Comparison of ENCODE assay signal across 1 cellular context in the genomic region with DNA sequence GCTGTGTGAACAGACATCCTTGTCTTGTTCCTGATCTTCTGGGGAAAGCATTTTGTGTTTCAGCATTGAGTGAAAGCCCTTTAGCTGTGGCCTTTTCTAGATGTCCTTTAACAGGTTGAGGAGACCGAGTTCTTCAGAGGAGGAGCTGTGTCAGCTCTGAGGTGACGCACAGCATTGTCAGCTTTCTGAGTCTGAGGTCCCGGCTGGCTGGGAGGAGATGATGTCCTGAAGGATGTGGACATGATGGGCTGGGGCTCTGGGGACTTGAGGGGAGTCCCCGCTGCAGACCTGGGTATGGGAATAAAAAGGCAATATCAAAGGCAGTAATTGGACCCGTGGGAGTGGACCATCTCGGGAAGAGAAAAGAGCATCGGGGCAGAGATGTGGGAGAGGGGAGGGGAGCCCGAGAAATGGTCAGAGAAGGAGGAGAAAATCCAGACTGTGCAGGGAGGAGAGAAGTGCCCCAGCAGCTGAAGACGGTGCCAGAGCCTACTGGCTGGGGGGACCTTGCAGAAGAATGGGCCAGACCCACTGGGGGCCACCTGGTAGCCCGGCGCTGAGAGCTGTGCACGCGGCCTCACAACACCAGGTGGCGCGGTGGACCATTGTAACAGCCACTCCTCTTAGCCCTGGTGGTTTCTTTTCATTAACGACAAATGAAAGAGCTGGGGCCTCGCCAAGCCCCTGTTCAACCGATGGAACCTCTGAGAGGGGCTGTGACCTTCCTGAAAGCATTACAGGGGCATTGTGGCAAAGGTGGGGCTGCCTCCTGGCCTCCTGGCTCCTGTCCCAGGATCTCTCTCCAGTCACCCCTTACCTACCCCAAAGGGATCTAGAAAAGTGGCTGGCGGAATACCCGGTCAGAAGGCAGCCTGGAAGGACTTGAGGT.
TF ChIP-seq lines count a peak whose summit lies in the region.

No MANE protein-coding gene starts in this region.

TF ChIP-seq in HepG2, 621 proteins besides CTCF, POLR2A, EP300 and RAD21 (continued from another document and continues in another):
- TF ChIP-seq PAXIP1 (CRISPR knock-in tag; conservative IDR thresholded peaks at IDR 0.05) (no peak), ZNF775 (CRISPR knock-in tag; IDR thresholded peaks at IDR 0.05; ENCODE audit: borderline replicate concordance) (no peak), ZNF766 (CRISPR knock-in tag; IDR thresholded peaks at IDR 0.05; ENCODE audit: borderline replicate concordance) (no peak), ZNF563 (CRISPR knock-in tag; IDR thresholded peaks at IDR 0.05) (peak; percentile 61; the same call in 1 of the 2 replicates), ZNF335 (CRISPR knock-in tag; IDR thresholded peaks at IDR 0.05) (no peak), ZNF672 (CRISPR knock-in tag; IDR thresholded peaks at IDR 0.05) (no peak), SALL2 (CRISPR knock-in tag; IDR thresholded peaks at IDR 0.05) (no peak), ATM (IDR thresholded peaks at IDR 0.05; ENCODE audit: borderline replicate concordance) (no peak), CEBPZ (IDR thresholded peaks at IDR 0.05; ENCODE audit: low read length) (no peak), FOXA1 (IDR thresholded peaks at IDR 0.05) (no peak), FOXA1 (CRISPR knock-in tag; IDR thresholded peaks at IDR 0.05) (peak; percentile 47), PHF20 (CRISPR knock-in tag; IDR thresholded peaks at IDR 0.05) (no peak), ARNT (IDR thresholded peaks at IDR 0.05) (no peak), ZNF670 (CRISPR knock-in tag; IDR thresholded peaks at IDR 0.05; ENCODE audit: borderline replicate concordance) (no peak), CBX2 (IDR thresholded peaks at IDR 0.05; ENCODE audit: low read depth, low read length) (no peak), CBX2 (CRISPR knock-in tag; IDR thresholded peaks at IDR 0.05; ENCODE audit: low read depth) (no peak), U2AF2 (IDR thresholded peaks at IDR 0.05; ENCODE audit: low read depth, low read length) (no peak), GMEB2 (CRISPR knock-in tag; IDR thresholded peaks at IDR 0.05; ENCODE audit: low read depth) (no peak), ZBTB42 (CRISPR knock-in tag; IDR thresholded peaks at IDR 0.05) (no peak), ZNF317 (CRISPR knock-in tag; IDR thresholded peaks at IDR 0.05) (no peak), ZNF280D (CRISPR knock-in tag; IDR thresholded peaks at IDR 0.05) (no peak), RXRA (CRISPR knock-in tag; IDR thresholded peaks at IDR 0.05) (0 out of 2 replicates have a peak, but pooled peaks have one; percentile 27), ZNF329 (CRISPR knock-in tag; IDR thresholded peaks at IDR 0.05; ENCODE audit: low read depth) (no peak), ZNF296 (CRISPR knock-in tag; conservative IDR thresholded peaks at IDR 0.05) (no peak), MAZ (IDR thresholded peaks at IDR 0.05; ENCODE audit: borderline replicate concordance, low read depth, low read length) (peak; percentile 52; the same call in 1 of the 2 replicates), MAZ (CRISPR knock-in tag; IDR thresholded peaks at IDR 0.05; ENCODE audit: low read depth) (peak; percentile 38; the same call in 1 of the 2 replicates), SP4 (CRISPR knock-in tag; IDR thresholded peaks at IDR 0.05) (no peak), MIER3 (CRISPR knock-in tag; IDR thresholded peaks at IDR 0.05; ENCODE audit: borderline replicate concordance) (no peak), RORA (CRISPR knock-in tag; IDR thresholded peaks at IDR 0.05) (no peak), NR1H2 (CRISPR knock-in tag; IDR thresholded peaks at IDR 0.05; ENCODE audit: borderline replicate concordance, low read depth) (no peak), ZFP37 (CRISPR knock-in tag; IDR thresholded peaks at IDR 0.05; ENCODE audit: borderline replicate concordance) (no peak), ZNF646 (CRISPR knock-in tag; IDR thresholded peaks at IDR 0.05) (no peak), TGIF2 (CRISPR knock-in tag; IDR thresholded peaks at IDR 0.05) (no peak), GATAD1 (CRISPR knock-in tag; IDR thresholded peaks at IDR 0.05) (0 out of 2 replicates have a peak, but pooled peaks have one; percentile 15), MAFK (conservative IDR thresholded peaks at IDR 0.05 in 1 of 2, IDR thresholded peaks at IDR 0.05 in 1 of 2; ENCODE audit: low read length in 2 of 2) (no peak), STAG1 (CRISPR knock-in tag; IDR thresholded peaks at IDR 0.05) (peak; percentile 96), RFXAP (CRISPR knock-in tag; IDR thresholded peaks at IDR 0.05; ENCODE audit: borderline replicate concordance) (no peak)
- TF ChIP-seq, protein P1, sequence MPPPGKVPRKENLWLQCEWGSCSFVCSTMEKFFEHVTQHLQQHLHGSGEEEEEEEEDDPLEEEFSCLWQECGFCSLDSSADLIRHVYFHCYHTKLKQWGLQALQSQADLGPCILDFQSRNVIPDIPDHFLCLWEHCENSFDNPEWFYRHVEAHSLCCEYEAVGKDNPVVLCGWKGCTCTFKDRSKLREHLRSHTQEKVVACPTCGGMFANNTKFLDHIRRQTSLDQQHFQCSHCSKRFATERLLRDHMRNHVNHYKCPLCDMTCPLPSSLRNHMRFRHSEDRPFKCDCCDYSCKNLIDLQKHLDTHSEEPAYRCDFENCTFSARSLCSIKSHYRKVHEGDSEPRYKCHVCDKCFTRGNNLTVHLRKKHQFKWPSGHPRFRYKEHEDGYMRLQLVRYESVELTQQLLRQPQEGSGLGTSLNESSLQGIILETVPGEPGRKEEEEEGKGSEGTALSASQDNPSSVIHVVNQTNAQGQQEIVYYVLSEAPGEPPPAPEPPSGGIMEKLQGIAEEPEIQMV (CRISPR knock-in tag; IDR thresholded peaks at IDR 0.05; ENCODE audit: low read depth), result no peak
